ENCODE assay signal across 22 cellular contexts in the genomic region with DNA sequence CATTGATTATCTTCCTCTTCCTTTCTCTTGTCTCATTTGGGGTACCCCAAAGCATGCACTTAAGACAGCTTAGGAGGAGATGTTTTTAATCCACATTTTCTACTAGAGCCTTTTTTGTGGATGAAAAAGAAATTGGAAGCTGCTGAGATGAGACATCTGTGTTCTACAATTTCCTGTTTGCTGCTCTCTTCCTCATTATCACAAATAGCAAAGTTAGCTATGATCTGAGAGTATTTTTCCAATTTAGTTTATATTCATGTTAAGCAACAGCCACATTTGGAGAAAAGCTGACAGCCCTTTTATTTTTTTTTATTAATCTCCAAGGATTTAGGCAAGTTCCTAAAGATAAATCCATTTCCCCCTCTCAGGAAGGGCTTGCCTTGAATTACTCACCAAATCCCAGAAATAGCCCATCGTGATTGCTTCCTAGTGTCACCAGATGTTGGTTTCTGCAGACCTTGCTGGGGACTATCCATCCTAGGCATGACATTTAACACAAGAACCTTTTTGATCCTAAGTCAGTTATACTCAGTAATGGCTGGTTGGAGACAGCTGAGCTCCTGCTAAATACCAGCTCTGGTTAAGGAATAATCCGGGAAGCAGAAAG.
DNase-seq lines count a peak whose midpoint lies in the region; ATAC-seq and TF ChIP-seq lines count a peak whose summit lies in the region.
"Had no signal": no experiment of that assay in that cellular context is flagged by ENCODE, and none has a peak within 500 bp of the region (broad histone marks: within the 10 kb centered on the region; RNA-seq: fewer than 3 reads in every experiment).

No MANE protein-coding gene starts in this region.

- H3K27me3 Mint-ChIP-seq in mesothelial cell of epicardium (ENCODE audit: low read depth) = no peaks in the 10 kb centered on the region
- H3K27me3 Mint-ChIP-seq: CD4-positive, CD25-positive, alpha-beta regulatory T cell had no signal

- TF ChIP-seq CTCF in WERI-Rb-1 (IDR thresholded peaks at IDR 0.05; ENCODE audit: low read depth, low read length) (no peak), mesothelial cell of epicardium (IDR thresholded peaks at IDR 0.05; ENCODE audit: unreplicated experiment) (no peak), vagina (IDR thresholded peaks at IDR 0.05) (no peak)

- H3K27me3 ChIP-seq in WERI-Rb-1 (ENCODE audit: insufficient read depth, low read depth, severe bottlenecking) = no peaks in the 10 kb centered on the region
- H3K27me3 ChIP-seq in vagina = no peaks in the 10 kb centered on the region
- H3K27me3 ChIP-seq: gastrocnemius medialis, ovary, sigmoid colon had no signal

- no peak overlapping the region for H3K27ac ChIP-seq in WERI-Rb-1
- peak overlapping the region; percentile 30 for H3K27ac ChIP-seq in vagina
- H3K27ac ChIP-seq: ovary, sigmoid colon had no signal

- H3K4me3 Mint-ChIP-seq in mesothelial cell of epicardium = no peak overlapping the region
- H3K4me3 Mint-ChIP-seq: activated B cell treated with CpG ODN at 0.5 μM for 24 hours; activated CD8-positive, alpha-beta T cell treated with anti-CD3 and anti-CD28 coated beads, Interleukin-2, amount 10 ng/mL, durations not matched to agents 7 days and 5 days; activated naive CD8-positive, alpha-beta T cell treated with anti-CD3 and anti-CD28 coated beads, Interleukin-2, amount 10 ng/mL, durations not matched to agents 7 days and 5 days; activated T-helper 1 cell treated with anti-CD3 and anti-CD28 coated beads, Interleukin-12 subunit alpha, Interleukin-12 subunit beta, Interleukin-2, Interleukin-4 antibody, amounts not matched to agents 30 ng/mL and 10 ng/mL and 1 ng/mL, durations not matched to agents 14 hours and 24 hours and 36 hours; brain; CD4-positive, CD25-positive, alpha-beta regulatory T cell; T-helper 1 cell treated with Interleukin-12 subunit alpha and Interleukin-12 subunit beta and Interleukin-4 antibody, amounts not matched to agents 30 μg/mL and 1 μg/mL, for 36 hours had no signal

- peaks cover 11% of the 10 kb centered on the region for H3K36me3 Mint-ChIP-seq in mesothelial cell of epicardium

- peaks cover 13% of the 10 kb centered on the region for H3K9me3 Mint-ChIP-seq in mesothelial cell of epicardium

- ATAC-seq in HG02571 (IDR thresholded peaks at IDR 0.05; ENCODE audit: unreplicated experiment) = no peak
- ATAC-seq: activated CD8-positive, alpha-beta T cell treated with anti-CD3 and anti-CD28 coated beads, Interleukin-2, amount 10 ng/mL, durations not matched to agents 7 days and 5 days had no signal

- intact Hi-C loops in vagina (cut with DNase I) = no loop called here

- no peak for TF ChIP-seq POLR2A in vagina (IDR thresholded peaks at IDR 0.05)

- DNase-seq in NOMO-1 treated with DMSO at 0.1 percent for 48 hours (lab: John Stamatoyannopoulos, UW; ENCODE audit: unreplicated experiment) = peak; percentile 11
- no peak for DNase-seq in NOMO-1 treated with dmso at 0.1 percent for 144 hours (lab: John Stamatoyannopoulos, UW; ENCODE audit: unreplicated experiment)
- DNase-seq in WERI-Rb-1 = peak; percentile 11
- DNase-seq in mesothelial cell of epicardium (ENCODE audit: low spot score in 2 of 2, unreplicated experiment in 2 of 2) = no peak
- no peak for DNase-seq in vagina (ENCODE audit: extremely low spot score in 2 of 2)
- DNase-seq in NCI-H1105 (lab: John Stamatoyannopoulos, UW) = no peak
- DNase-seq in NCI-H1694 (lab: John Stamatoyannopoulos, UW) = no peak
- DNase-seq: activated B cell treated with CpG ODN at 0.5 μM for 24 hours; activated CD8-positive, alpha-beta T cell treated with anti-CD3 and anti-CD28 coated beads, Interleukin-2, amount 10 ng/mL, durations not matched to agents 7 days and 5 days; activated naive CD8-positive, alpha-beta T cell treated with anti-CD3 and anti-CD28 coated beads, Interleukin-2, amount 10 ng/mL, durations not matched to agents 7 days and 5 days; CD4-positive, CD25-positive, alpha-beta regulatory T cell; DMS153; gastrocnemius medialis; NCI-H2029; NCI-H446; ovary; sigmoid colon; stimulated activated CD4-positive, alpha-beta T cell treated with anti-CD3 and anti-CD28 coated beads, Interleukin-4, amount 100 ng/mL, for 24 hours had no signal

- peaks cover 15% of the 10 kb centered on the region for H3K4me1 ChIP-seq in vagina
- H3K4me1 ChIP-seq: sigmoid colon had no signal

- H3K9me3 ChIP-seq in WERI-Rb-1 (ENCODE audit: severe bottlenecking) (no peaks in the 10 kb centered on the region), vagina (peaks cover 1% of the 10 kb centered on the region)
- H3K9me3 ChIP-seq: gastrocnemius medialis, ovary had no signal

- peaks cover 14% of the 10 kb centered on the region for H3K4me1 Mint-ChIP-seq in mesothelial cell of epicardium
- H3K4me1 Mint-ChIP-seq: activated B cell treated with CpG ODN at 0.5 μM for 24 hours; CD4-positive, CD25-positive, alpha-beta regulatory T cell had no signal

- H3K36me3 ChIP-seq in WERI-Rb-1 = no peaks in the 10 kb centered on the region
- no peaks in the 10 kb centered on the region for H3K36me3 ChIP-seq in vagina
- H3K36me3 ChIP-seq: gastrocnemius medialis, ovary, sigmoid colon had no signal

- peak overlapping the region; percentile 41 for H3K27ac Mint-ChIP-seq in mesothelial cell of epicardium
- H3K27ac Mint-ChIP-seq: activated B cell treated with CpG ODN at 0.5 μM for 24 hours; activated CD8-positive, alpha-beta T cell treated with anti-CD3 and anti-CD28 coated beads, Interleukin-2, amount 10 ng/mL, durations not matched to agents 7 days and 5 days; activated naive CD8-positive, alpha-beta T cell treated with anti-CD3 and anti-CD28 coated beads, Interleukin-2, amount 10 ng/mL, durations not matched to agents 7 days and 5 days; activated T-helper 1 cell treated with anti-CD3 and anti-CD28 coated beads, Interleukin-12 subunit alpha, Interleukin-12 subunit beta, Interleukin-2, Interleukin-4 antibody, amounts not matched to agents 30 ng/mL and 10 ng/mL and 1 ng/mL, durations not matched to agents 14 hours and 24 hours and 36 hours; CD4-positive, CD25-positive, alpha-beta regulatory T cell; T-helper 1 cell treated with Interleukin-12 subunit alpha and Interleukin-12 subunit beta and Interleukin-4 antibody, amounts not matched to agents 30 μg/mL and 1 μg/mL, for 36 hours had no signal

- H3K4me3 ChIP-seq in WERI-Rb-1 (ENCODE audit: low read depth, low read length) = no peak overlapping the region
- no peak overlapping the region for H3K4me3 ChIP-seq in vagina
- H3K4me3 ChIP-seq: gastrocnemius medialis, ovary, sigmoid colon had no signal

Comparison
In these comparisons a context has a peak if more than half of its experiments do, and no peak if none do; other contexts are left out.
1. DNase-seq: peak in NOMO-1 treated with DMSO at 0.1 percent for 48 hours (single experiment) and WERI-Rb-1 (single experiment); none in NOMO-1 treated with dmso at 0.1 percent for 144 hours (single experiment), mesothelial cell of epicardium (0 of 2), vagina (0 of 2), NCI-H1105 (single experiment) and NCI-H1694 (single experiment).